Comparison of ENCODE assay signal across 8 cellular contexts in genomic region chr7:5526190-5527037, GRCh38. TPM values are rescaled to one million over a fixed set of nuclear protein-coding genes. Genes with fewer than 3 reads are reported as not detected.
DNase-seq lines count a peak whose midpoint lies in the region; ATAC-seq, FAIRE-seq and TF ChIP-seq lines count a peak whose summit lies in the region.

No MANE protein-coding gene starts in this region.

- FAIRE-seq in A549 (lab: Jason Lieb, UNC), result no peak

- no peaks in the 10 kb centered on the region for H3K9me3 Mint-ChIP-seq in memory B cell

- CTCF ChIA-PET in A549 (lab: Yijun Ruan, JAX), result interaction anchor here (0.7 to 8.4 kb wide), 11 partner anchors 8 to 286 kb away, joined by 3 to 71 read pairs (median 5); no protein-coding TSS in a partner anchor

- TF ChIP-seq EP300 in A549 (IDR thresholded peaks at IDR 0.05), result no peak

- POLR2A ChIA-PET in A549 (lab: Yijun Ruan, JAX), result interaction anchor here (0.8 kb wide), 1 partner anchor 139 kb away, joined by 3 read pairs; no protein-coding TSS in a partner anchor

- peak overlapping the region; percentile 93 for H3K4me3 Mint-ChIP-seq in memory B cell

- H3K9me2 ChIP-seq in SU-DHL-6 (replicated peaks; ENCODE audit: insufficient read depth, low read length), result no peaks in the 10 kb centered on the region

- peaks cover 21% of the 10 kb centered on the region for H3K4me1 ChIP-seq in A549
- peaks cover 20% of the 10 kb centered on the region for H3K4me1 ChIP-seq in testis

- H3K36me3 ChIP-seq in SU-DHL-6 (ENCODE audit: low read length) (peaks cover 35% of the 10 kb centered on the region), testis (ENCODE audit: low read depth, missing control alignments) (no peaks in the 10 kb centered on the region)

- peaks cover 81% of the 10 kb centered on the region for H3F3A ChIP-seq in SU-DHL-6 (ENCODE audit: insufficient read depth)

- ATAC-seq in A549, result 0 out of 6 replicates have a peak, but pooled peaks of 1 of the 2 experiments have one; percentile 2
- ATAC-seq in memory B cell (ENCODE audit: low read depth), result no peak
- no peak for ATAC-seq in HG03159 (IDR thresholded peaks at IDR 0.05; ENCODE audit: unreplicated experiment)

- H3K27me3 Mint-ChIP-seq in memory B cell, result no peaks in the 10 kb centered on the region

- H3K4me2 ChIP-seq in A549, result peak overlapping the region; percentile 96
- H3K4me2 ChIP-seq in SU-DHL-6 (ENCODE audit: low read depth, low read length, poor library complexity, severe bottlenecking), result no peak overlapping the region

- peaks cover 43% of the 10 kb centered on the region for H3K4me1 Mint-ChIP-seq in memory B cell

- TF ChIP-seq RAD21 in A549 (conservative IDR thresholded peaks at IDR 0.05 in 1 of 2, IDR thresholded peaks at IDR 0.05 in 1 of 2), result peak in 1 of 2 experiments; percentile 16; a peak in 2 of 5 replicates

- H4K20me1 ChIP-seq in SU-DHL-6 (ENCODE audit: low read depth, low read length), result peaks cover 13% of the 10 kb centered on the region; the same call in 1 of the 2 replicates

- H2AFZ ChIP-seq in SU-DHL-6 (ENCODE audit: low read depth, low read length, severe bottlenecking), result no peak overlapping the region

- DNase-seq in A549 (ENCODE audit: low read depth in 1 of 2, low spot score in 1 of 2) (peak in 1 of 2 experiments; percentile 66), choroid plexus epithelial cell (ENCODE audit: low read depth) (peak; percentile 53), memory B cell (ENCODE audit: low spot score in 2 of 2) (peak; percentile 37 to 38), testis (peak; percentile 55), dedifferentiated amniotic fluid mesenchymal stem cell (ENCODE audit: extremely low spot score) (no peak)

- H3K79me2 ChIP-seq in SU-DHL-6 (ENCODE audit: insufficient read depth, low read length), result peaks cover 24% of the 10 kb centered on the region

- TF ChIP-seq CTCF in A549 (IDR thresholded peaks at IDR 0.05), result peak; percentile 20; the same call in 2 of the 3 replicates
- no peak for TF ChIP-seq CTCF in SU-DHL-6 (IDR thresholded peaks at IDR 0.05; ENCODE audit: insufficient read depth, low read length, poor library complexity, severe bottlenecking)
- no peak for TF ChIP-seq CTCF in choroid plexus epithelial cell (conservative IDR thresholded peaks at IDR 0.05; ENCODE audit: low read depth, low read length)
- TF ChIP-seq CTCF in testis (IDR thresholded peaks at IDR 0.05), result no peak

- no peaks in the 10 kb centered on the region for H3K27me3 ChIP-seq in SU-DHL-6 (ENCODE audit: low read length)
- H3K27me3 ChIP-seq in testis, result no peaks in the 10 kb centered on the region

- no peaks in the 10 kb centered on the region for H3K9me3 ChIP-seq in A549
- H3K9me3 ChIP-seq in SU-DHL-6 (ENCODE audit: insufficient read depth, low read length), result no peaks in the 10 kb centered on the region
- no peaks in the 10 kb centered on the region for H3K9me3 ChIP-seq in testis

- H3K9ac ChIP-seq in SU-DHL-6 (ENCODE audit: low read length), result no peak overlapping the region

- H3K4me3 ChIP-seq in A549, result peak overlapping the region; percentile 89
- no peak overlapping the region for H3K4me3 ChIP-seq in SU-DHL-6 (ENCODE audit: insufficient read depth, low read length, poor library complexity, severe bottlenecking)
- H3K4me3 ChIP-seq in choroid plexus epithelial cell (ENCODE audit: low read depth, low read length), result peak overlapping the region; percentile 91
- H3K4me3 ChIP-seq in testis, result no peak overlapping the region

- H3K27ac ChIP-seq in A549 (peak overlapping the region; percentile 99 to 100), SU-DHL-6 (ENCODE audit: low read depth, low read length) (peak overlapping the region; percentile 52), testis (peak overlapping the region in 1 of 2 donors; percentile 56)

- intact Hi-C loops in testis (cut with DNase I; ENCODE audit: low total_unique reads), result no loop called here

- WGBS in A549 (ENCODE audit: missing lambda C conversion rate), result 51% methylated on average over 7 of the region's 9 CpGs
- WGBS in testis, 2 donors, result 39 to 46% methylated on average over 5 to 9 of the region's 9 CpGs

- TF ChIP-seq POLR2A in A549 (IDR thresholded peaks at IDR 0.05; ENCODE audit: low read length), result peak; percentile 20; the same call in 1 of the 2 replicates
- TF ChIP-seq POLR2A in GM15510 (IDR thresholded peaks at IDR 0.05; ENCODE audit: borderline replicate concordance, extremely low read depth, insufficient read length), result peak; percentile 80
- no peak for TF ChIP-seq POLR2A in testis (IDR thresholded peaks at IDR 0.05)

- H3K36me3 Mint-ChIP-seq in memory B cell, result peaks cover 30% of the 10 kb centered on the region

- H3K27ac Mint-ChIP-seq in memory B cell, result peak overlapping the region; percentile 95

TF ChIP-seq in A549, 52 proteins besides CTCF, POLR2A, EP300 and RAD21 (continues in another document):
- TF ChIP-seq HOXB5 (CRISPR knock-in tag; IDR thresholded peaks at IDR 0.05) (peak; percentile 74; the same call in 1 of the 2 replicates), GATA3 (IDR thresholded peaks at IDR 0.05; ENCODE audit: borderline replicate concordance) (no peak; the same call in none of the 2 replicates), RFX5 (IDR thresholded peaks at IDR 0.05) (no peak), MAX (IDR thresholded peaks at IDR 0.05) (peak; percentile 59), KDM5A (IDR thresholded peaks at IDR 0.05) (no peak), MYC (IDR thresholded peaks at IDR 0.05; ENCODE audit: borderline replicate concordance, low read length) (no peak), CHD4 (IDR thresholded peaks at IDR 0.05; ENCODE audit: borderline replicate concordance) (0 out of 2 replicates have a peak, but pooled peaks have one; percentile 24), CHD2 (IDR thresholded peaks at IDR 0.05; ENCODE audit: low read length, partially characterized antibody) (no peak), PBX3 (IDR thresholded peaks at IDR 0.05) (peak; percentile 88), FOSB (CRISPR knock-in tag; IDR thresholded peaks at IDR 0.05) (peak; percentile 85), ATOH8 (CRISPR knock-in tag; IDR thresholded peaks at IDR 0.05; ENCODE audit: low read depth) (0 out of 2 replicates have a peak, but pooled peaks have one; percentile 59), TFCP2L1 (CRISPR knock-in tag; IDR thresholded peaks at IDR 0.05) (peak; percentile 74; the same call in 1 of the 2 replicates), ELK1 (IDR thresholded peaks at IDR 0.05; ENCODE audit: low read depth, low read length) (no peak), JUN (IDR thresholded peaks at IDR 0.05) (peak; percentile 47 to 62; a peak in 3 of 5 replicates), EHF (CRISPR knock-in tag; IDR thresholded peaks at IDR 0.05) (peak; percentile 31; the same call in 1 of the 2 replicates), HOXA7 (CRISPR knock-in tag; IDR thresholded peaks at IDR 0.05) (peak; percentile 93), CEBPB (IDR thresholded peaks at IDR 0.05) (peak in 1 of 2 experiments; percentile 12; a peak in 1 of 4 replicates), MAFK (IDR thresholded peaks at IDR 0.05; ENCODE audit: partially characterized antibody) (no peak), TP53 (CRISPR knock-in tag; IDR thresholded peaks at IDR 0.05) (peak; percentile 48; the same call in 1 of the 2 replicates), HOXB13 (CRISPR knock-in tag; IDR thresholded peaks at IDR 0.05; ENCODE audit: low read depth) (0 out of 2 replicates have a peak, but pooled peaks have one; percentile 43)

RNA-seq across cellular contexts. Expression of gene ACTB, which starts 4.0 kb away (rescaled TPM):
- polyA plus RNA-seq in A549 (2011; rRNA removed) (1,312 and 1,863 TPM in 2 replicates), A549 (2017; fragmentation: RNase III; extraction: RNeasy Plus Mini Kit Qiagen cat#74134 plus additional on column Dnase treatment) (5,057 to 5,556 TPM (median 5,344 TPM) in 3 replicates), testis (ENCODE audit: insufficient read depth, low read depth, low replicate concordance) (1,856 TPM)
- 6,925 and 8,166 TPM in 2 replicates for polyA plus RNA-seq in A549 (2012; cell fraction: cytosol; rRNA removed)
- polyA plus RNA-seq in A549 (2012; cell fraction: nucleus; rRNA removed), result 8,032 and 13,648 TPM in 2 replicates
- 3,044 and 5,216 TPM in 2 replicates for polyA minus RNA-seq in A549 (2011; rRNA and poly(A)+ RNA removed)
- 1,000 to 10,000 TPM; 2,150 to 2,308 TPM for total RNA-seq in testis

RNA-seq across cellular contexts. Expression of gene FBXL18, which starts 12.8 kb away (rescaled TPM):
- 5.2 and 5.8 TPM in 2 replicates for polyA plus RNA-seq in A549 (2011; rRNA removed)
- 6.7 and 11.7 TPM in 2 replicates for polyA plus RNA-seq in A549 (2012; cell fraction: cytosol; rRNA removed)
- polyA plus RNA-seq in A549 (2012; cell fraction: nucleus; rRNA removed), result 21.0 and 33.1 TPM in 2 replicates
- 12.3 to 13.0 TPM (median 12.7 TPM) in 3 replicates for polyA plus RNA-seq in A549 (2017; fragmentation: RNase III; extraction: RNeasy Plus Mini Kit Qiagen cat#74134 plus additional on column Dnase treatment)
- polyA minus RNA-seq in A549 (2011; rRNA and poly(A)+ RNA removed), result 6.3 and 9.3 TPM in 2 replicates
- 10 to 100 TPM; 16.1 to 18.5 TPM for total RNA-seq in testis
- polyA plus RNA-seq in testis (ENCODE audit: insufficient read depth, low read depth, low replicate concordance), result 5.6 TPM

Comparison
In these comparisons a context has a peak if more than half of its experiments do, and no peak if none do; other contexts are left out.
1. H3K4me3 ChIP-seq: peak in A549 (single experiment) and choroid plexus epithelial cell (single experiment); none in SU-DHL-6 (single experiment) and testis (0 of 2).